In the genomic region with DNA sequence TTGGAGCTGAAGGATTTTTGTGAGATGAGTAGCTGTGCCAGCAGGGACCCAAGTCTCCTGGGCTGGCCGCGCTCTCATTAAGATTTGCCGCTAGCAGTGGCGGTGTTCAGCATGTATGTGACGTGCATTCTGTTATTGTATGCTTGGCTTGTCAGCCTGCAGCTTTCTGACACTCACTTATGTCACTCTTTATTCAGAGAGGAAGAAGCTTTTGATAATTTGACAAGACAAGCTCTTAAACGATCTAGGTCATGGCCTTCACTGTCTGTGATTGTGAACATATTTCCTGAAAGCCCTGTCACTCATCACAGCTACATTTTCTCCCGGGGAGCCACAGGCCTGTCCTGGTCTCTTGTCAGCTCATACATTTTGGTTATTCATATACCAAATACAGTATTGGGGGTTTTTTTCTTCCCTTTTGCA, we compare ENCODE assay signal across 8 cellular contexts.
DNase-seq lines count a peak whose midpoint lies in the region; ATAC-seq and TF ChIP-seq lines count a peak whose summit lies in the region.

No MANE protein-coding gene starts in this region.

- no peaks in the 10 kb centered on the region for H3K27me3 Mint-ChIP-seq in activated CD8-positive, alpha-beta T cell treated with anti-CD3 and anti-CD28 coated beads for 36 hours

- no peak overlapping the region for H3K27ac Mint-ChIP-seq in activated CD8-positive, alpha-beta T cell treated with anti-CD3 and anti-CD28 coated beads for 36 hours

- intact Hi-C loops in activated CD8-positive, alpha-beta T cell treated with anti-CD3 and anti-CD28 coated beads for 36 hours (cut with micrococcal nuclease), result no loop called here

- peaks cover 8% of the 10 kb centered on the region for H3K4me1 Mint-ChIP-seq in activated CD8-positive, alpha-beta T cell treated with anti-CD3 and anti-CD28 coated beads for 36 hours (ENCODE audit: low read depth)

- peaks cover 18% of the 10 kb centered on the region for H3K36me3 Mint-ChIP-seq in activated CD8-positive, alpha-beta T cell treated with anti-CD3 and anti-CD28 coated beads for 36 hours (ENCODE audit: low read depth)

- TF ChIP-seq CTCF in activated CD8-positive, alpha-beta T cell treated with anti-CD3 and anti-CD28 coated beads for 36 hours (IDR thresholded peaks at IDR 0.05), result no peak

- H3K9me3 Mint-ChIP-seq in activated CD8-positive, alpha-beta T cell treated with anti-CD3 and anti-CD28 coated beads for 36 hours, result peaks cover 1% of the 10 kb centered on the region

- CTCF ChIA-PET in activated CD8-positive, alpha-beta T cell treated with anti-CD3 and anti-CD28 coated beads for 36 hours (lab: Charles Lee), result interaction anchor here (0.6 to 1.1 kb wide), 4 partner anchors 9 to 328 kb away, joined by 3 to 5 read pairs (median 3); no protein-coding TSS in a partner anchor

- POLR2A ChIA-PET in activated CD8-positive, alpha-beta T cell treated with anti-CD3 and anti-CD28 coated beads for 36 hours (lab: Charles Lee), result no interaction called here

- DNase-seq in DMS153 (lab: John Stamatoyannopoulos, UW) (peak; percentile 58), cerebellar cortex (ENCODE audit: low spot score) (peak; percentile 60), GM03348 (ENCODE audit: low spot score) (no peak)
- no peak for DNase-seq in stimulated activated CD4-positive, alpha-beta T cell treated with anti-CD3 and anti-CD28 coated beads, Interleukin-4, amount 100 ng/mL, for 1 hour
- DNase-seq in activated CD8-positive, alpha-beta T cell treated with anti-CD3 and anti-CD28 coated beads for 36 hours, result no peak
- DNase-seq in activated T-cell treated with anti-CD3 and anti-CD28 coated beads, Interleukin-2, amount 50 U/mL, for 48 hours, result no peak

- ATAC-seq in GM19397 (IDR thresholded peaks at IDR 0.05; ENCODE audit: unreplicated experiment), result peak; percentile 68
- peak; percentile 49 for ATAC-seq in HG03439 (IDR thresholded peaks at IDR 0.05; ENCODE audit: unreplicated experiment)
- no peak for ATAC-seq in activated CD8-positive, alpha-beta T cell treated with anti-CD3 and anti-CD28 coated beads for 36 hours

- no peak overlapping the region for H3K4me3 Mint-ChIP-seq in activated CD8-positive, alpha-beta T cell treated with anti-CD3 and anti-CD28 coated beads for 36 hours

Comparison
In these comparisons a context has a peak if more than half of its experiments do, and no peak if none do; other contexts are left out.
1. DNase-seq: peak in DMS153 (single experiment) and cerebellar cortex (single experiment); none in GM03348 (single experiment), stimulated activated CD4-positive, alpha-beta T cell treated with anti-CD3 and anti-CD28 coated beads, Interleukin-4, amount 100 ng/mL, for 1 hour (single experiment), activated CD8-positive, alpha-beta T cell treated with anti-CD3 and anti-CD28 coated beads for 36 hours (single experiment) and activated T-cell treated with anti-CD3 and anti-CD28 coated beads, Interleukin-2, amount 50 U/mL, for 48 hours (0 of 2).